In genomic region chr15:92674347-92674746, GRCh38 we compare ENCODE assay signal across 37 cellular contexts. TPM values are rescaled to one million over a fixed set of nuclear protein-coding genes. Genes with fewer than 3 reads are reported as not detected.
DNase-seq lines count a peak whose midpoint lies in the region; ATAC-seq, FAIRE-seq and TF ChIP-seq lines count a peak whose summit lies in the region.
"Had no signal": no experiment of that assay in that cellular context is flagged by ENCODE, and none has a peak within 500 bp of the region (broad histone marks: within the 10 kb centered on the region; RNA-seq: fewer than 3 reads in every experiment).

No MANE protein-coding gene starts in this region.

- POLR2A ChIA-PET in HEK293 (lab: Yijun Ruan, JAX): no interaction called here
- POLR2A ChIA-PET in K562 (lab: Yijun Ruan, JAX): no interaction called here

- H2AFZ ChIP-seq in K562 (ENCODE audit: low read depth, low read length): no peak overlapping the region

- no peaks in the 10 kb centered on the region for H3K4me1 ChIP-seq in HEK293 (ENCODE audit: control insufficient read depth, insufficient read depth, low read length)
- H3K4me1 ChIP-seq in K562 (replicated peaks in 1 of 2; ENCODE audit: control insufficient read depth in 2 of 2, insufficient read depth in 2 of 2, low read length in 2 of 2): no peaks in the 10 kb centered on the region
- peaks cover 23% of the 10 kb centered on the region for H3K4me1 ChIP-seq in endodermal cell (ENCODE audit: control insufficient read depth, insufficient read depth, low read length)
- H3K4me1 ChIP-seq: A549, BE2C, BLaER1 had no signal

- H3K9me3 ChIP-seq in HEK293 (ENCODE audit: control insufficient read depth, insufficient read depth, low read depth, low read length) (no peaks in the 10 kb centered on the region), K562 (replicated peaks; ENCODE audit: control insufficient read depth, insufficient read depth, low read depth, low read length) (no peaks in the 10 kb centered on the region), endodermal cell (ENCODE audit: control insufficient read depth, low read length) (peaks cover 6% of the 10 kb centered on the region)
- H3K9me3 ChIP-seq: A549, BE2C, BLaER1, Caco-2 had no signal

- H3K9me1 ChIP-seq in K562 (ENCODE audit: control insufficient read depth, insufficient read depth, low read length): no peaks in the 10 kb centered on the region

- no peak for TF ChIP-seq RAD21 in K562 (CRISPR knock-in tag; conservative IDR thresholded peaks at IDR 0.05 in 1 of 2, IDR thresholded peaks at IDR 0.05 in 1 of 2)

- no peak for FAIRE-seq in K562 (lab: Jason Lieb, UNC)
- FAIRE-seq: A204.1, A549, D721Med had no signal

- in situ Hi-C loops in K562 (cut with MboI): no loop called here

- WGBS in K562 (ENCODE audit: insufficient coverage, low coverage, missing lambda C conversion rate): 6% methylated on average over 6 of the region's 6 CpGs
- WGBS in endodermal cell (ENCODE audit: insufficient coverage in 1 of 2, insufficient read length in 1 of 2), 2 experiments: 84 to 85% methylated on average over 6 of the region's 6 CpGs

- no peak for TF ChIP-seq POLR2A in K562 (conservative IDR thresholded peaks at IDR 0.05)

- H3K4me1 Mint-ChIP-seq in endodermal cell: peaks cover 41% of the 10 kb centered on the region
- H3K4me1 Mint-ChIP-seq: B cell; CD14-positive monocyte; CD4-positive, alpha-beta memory T cell; CD4-positive, CD25-positive, alpha-beta regulatory T cell; CD8-positive, alpha-beta memory T cell had no signal

- CTCF ChIA-PET in HEK293 (lab: Yijun Ruan, JAX): interaction anchor here (0.5 kb wide), 1 partner anchor 153 kb away, joined by 3 read pairs; no protein-coding TSS in a partner anchor
- CTCF ChIA-PET in K562 (lab: Yijun Ruan, JAX; ENCODE audit: low intra/inter-chr PET ratio): no interaction called here

- H3K36me3 ChIP-seq in HEK293 (ENCODE audit: control insufficient read depth in 2 of 2, insufficient read depth in 1 of 2, low read length in 2 of 2) (no peaks in the 10 kb centered on the region), K562 (ENCODE audit: control insufficient read depth, insufficient read depth, low read length) (no peaks in the 10 kb centered on the region), endodermal cell (ENCODE audit: control insufficient read depth, insufficient read depth, low read length) (no peaks in the 10 kb centered on the region), H7 (replicated peaks; ENCODE audit: control insufficient read depth, insufficient read depth, low read length) (no peaks in the 10 kb centered on the region)
- H3K36me3 ChIP-seq: BE2C; BLaER1; BLaER1 treated with 17β-estradiol and CSF1 and Interleukin-3, amounts not matched to agents 10 nM and 100 nM had no signal

- H3K27me3 ChIP-seq in K562 (ENCODE audit: control insufficient read depth in 2 of 2, insufficient read depth in 2 of 2, low read length in 2 of 2): peaks cover 24 to 39% of the 10 kb centered on the region in 2 experiments
- no peaks in the 10 kb centered on the region for H3K27me3 ChIP-seq in endodermal cell (ENCODE audit: control insufficient read depth, insufficient read depth, low read length, poor library complexity, severe bottlenecking)
- peaks cover 32% of the 10 kb centered on the region for H3K27me3 ChIP-seq in H7 (ENCODE audit: control insufficient read depth, insufficient read depth, low read length)
- H3K27me3 ChIP-seq: BE2C; BLaER1; BLaER1 treated with 17β-estradiol and CSF1 and Interleukin-3, amounts not matched to agents 10 nM and 100 nM had no signal

- no peak overlapping the region for H3K4me2 ChIP-seq in K562 (ENCODE audit: insufficient read depth, low read length)
- H3K4me2 ChIP-seq: A549; BLaER1; BLaER1 treated with 17β-estradiol and CSF1 and Interleukin-3, amounts not matched to agents 10 nM and 100 nM had no signal

- H4K20me1 ChIP-seq in K562 (replicated peaks; ENCODE audit: control insufficient read depth, insufficient read depth, low read length): no peaks in the 10 kb centered on the region
- H4K20me1 ChIP-seq: BLaER1; BLaER1 treated with 17β-estradiol and CSF1 and Interleukin-3, amounts not matched to agents 10 nM and 100 nM had no signal

- no peak for ATAC-seq in K562
- no peak for ATAC-seq in HG02763 (IDR thresholded peaks at IDR 0.05; ENCODE audit: unreplicated experiment)
- ATAC-seq: A549; CD8-positive, alpha-beta T cell had no signal

- H3K27ac ChIP-seq in HEK293 (ENCODE audit: extremely low read depth, low read depth, low read length) (no peak overlapping the region), VCaP (peak overlapping the region; percentile 97; the same call in 1 of the 2 replicates), K562 (ENCODE audit: extremely low read depth, low read depth, low read length) (no peak overlapping the region), endodermal cell (ENCODE audit: low read depth, low read length) (no peak overlapping the region)
- H3K27ac ChIP-seq: 22Rv1; A549; BLaER1; BLaER1 treated with 17β-estradiol and CSF1 and Interleukin-3, amounts not matched to agents 10 nM and 100 nM; C4-2B had no signal

- peaks cover 14% of the 10 kb centered on the region for H3K27me3 Mint-ChIP-seq in endodermal cell (ENCODE audit: insufficient read depth)

- TF ChIP-seq EP300 in K562 (IDR thresholded peaks at IDR 0.05; ENCODE audit: low read length): no peak

- no peaks in the 10 kb centered on the region for H3K36me3 Mint-ChIP-seq in endodermal cell (ENCODE audit: low read depth)
- H3K36me3 Mint-ChIP-seq: CD14-positive monocyte; CD4-positive, alpha-beta memory T cell; CD4-positive, CD25-positive, alpha-beta regulatory T cell; CD8-positive, alpha-beta memory T cell; CD8-positive, alpha-beta T cell had no signal

- DNase-seq in K562 (ENCODE audit: extremely low read depth in 1 of 4, low spot score in 3 of 4): no peak
- DNase-seq in endodermal cell: peak; percentile 8
- DNase-seq in H7: no peak
- no peak for DNase-seq in GM10266 (ENCODE audit: extremely low spot score)
- no peak for DNase-seq in nucleus accumbens (lab: John Stamatoyannopoulos, UW)
- DNase-seq: 8988T; ACHN; AML-193; BE2C; C1 segment of cervical spinal cord; Caco-2; Calu3; CD4-positive, alpha-beta memory T cell; CD4-positive, alpha-beta T cell; CD4-positive, CD25-positive, alpha-beta regulatory T cell; CD8-positive, alpha-beta memory T cell; CD8-positive, alpha-beta T cell; COR-L47; DMS 273 treated with DMSO at 0.1 percent for 48 hours; DMS153; DMS53; DMS79; DMS79 treated with DMSO at 0.1 percent for 48 hours; DND-41; EL had no signal

- no peak overlapping the region for H3K4me3 Mint-ChIP-seq in endodermal cell
- H3K4me3 Mint-ChIP-seq: B cell; CD14-positive monocyte; CD4-positive, alpha-beta memory T cell; CD4-positive, alpha-beta T cell; CD4-positive, CD25-positive, alpha-beta regulatory T cell; CD8-positive, alpha-beta memory T cell; CD8-positive, alpha-beta T cell had no signal

- intact Hi-C loops in K562 (cut with micrococcal nuclease): no loop called here

- no peak overlapping the region for H3K27ac Mint-ChIP-seq in endodermal cell
- H3K27ac Mint-ChIP-seq: B cell; CD14-positive monocyte; CD4-positive, alpha-beta memory T cell; CD4-positive, alpha-beta T cell; CD4-positive, CD25-positive, alpha-beta regulatory T cell; CD8-positive, alpha-beta memory T cell; CD8-positive, alpha-beta T cell had no signal

- H3K9me3 Mint-ChIP-seq in endodermal cell: peaks cover 4% of the 10 kb centered on the region

- H3K4me3 ChIP-seq in HEK293 (ENCODE audit: low read depth, low read length) (no peak overlapping the region), K562 (no peak overlapping the region), endodermal cell (ENCODE audit: low read length) (no peak overlapping the region), H7 (ENCODE audit: insufficient read depth, low read depth, low read length) (no peak overlapping the region)
- H3K4me3 ChIP-seq: A549; BLaER1; BLaER1 treated with 17β-estradiol and CSF1 and Interleukin-3, amounts not matched to agents 10 nM and 100 nM had no signal

- TF ChIP-seq CTCF in HEK293 (tag by site-specific recombination; IDR thresholded peaks at IDR 0.05): no peak
- TF ChIP-seq CTCF in VCaP (conservative IDR thresholded peaks at IDR 0.05): no peak
- TF ChIP-seq CTCF in K562 (IDR thresholded peaks at IDR 0.05 in 2 of 3, conservative IDR thresholded peaks at IDR 0.05 in 1 of 3; ENCODE audit: insufficient read depth in 2 of 3, low read depth in 1 of 3, low read length in 3 of 3): no peak
- no peak for TF ChIP-seq CTCF in endodermal cell (conservative IDR thresholded peaks at IDR 0.05)
- TF ChIP-seq CTCF in GM10266 (IDR thresholded peaks at IDR 0.05; ENCODE audit: control insufficient read depth, insufficient read depth, low read depth, missing control alignments): no peak

- no TSS peak for BruUV-seq in K562 (replicated peaks; lab: Mats Ljungman, UMichigan)

- H3K9ac ChIP-seq in K562 (ENCODE audit: insufficient read depth in 1 of 2, low read depth in 2 of 2, low read length in 2 of 2) (no peak overlapping the region), endodermal cell (ENCODE audit: extremely low read depth, low read length, poor library complexity, severe bottlenecking) (no peak overlapping the region)
- H3K9ac ChIP-seq: BLaER1; BLaER1 treated with 17β-estradiol and CSF1 and Interleukin-3, amounts not matched to agents 10 nM and 100 nM had no signal

- H3K79me2 ChIP-seq in K562 (ENCODE audit: control insufficient read depth, insufficient read depth, low read length): no peaks in the 10 kb centered on the region

RNA-seq across cellular contexts. Expression of gene FAM174B, which starts 18.8 kb away (rescaled TPM):
- 13.4 and 14.9 TPM in 2 replicates for total RNA-seq in K562 (2011; cell fraction: chromatin; rRNA removed; ENCODE audit: low replicate concordance)
- total RNA-seq in K562 (2011; cell fraction: nucleolus; rRNA removed): 3.0 and 7.9 TPM in 2 replicates
- total RNA-seq in K562 (2011; cell fraction: nucleoplasm; rRNA removed): 3.4 and 4.8 TPM in 2 replicates
- total RNA-seq in K562 (2014; rRNA removed): 1.1 TPM in 1 of 2 replicates, not detected in the other
- 2.4 and 2.6 TPM in 2 replicates for total RNA-seq in K562 (2014; rRNA removed; fragmentation: Illumina TruSeq; extraction: Trizol)
- total RNA-seq in K562 (2015; rRNA removed; fragmentation: Illumina TruSeq; extraction: Trizol): 1.8 and 2.2 TPM in 2 replicates
- total RNA-seq in K562 (2021): 1.7 and 2.2 TPM in 2 replicates
- polyA plus RNA-seq in K562 (2011; rRNA removed): 1.4 and 2.2 TPM in 2 replicates
- 0.49 and 1.8 TPM in 2 replicates for polyA plus RNA-seq in K562 (2011; cell fraction: cytosol; rRNA removed)
- polyA plus RNA-seq in K562 (2011; cell fraction: nucleus; rRNA removed): 1.6 and 6.0 TPM in 2 replicates
- polyA plus RNA-seq in K562 (2012): 1.6 and 1.7 TPM in 2 replicates
- 0.43 and 1.5 TPM in 2 replicates for polyA plus RNA-seq in K562 (2014; fragmentation: Illumina TruSeq; extraction: Trizol)
- polyA plus RNA-seq in K562 (2014; fragmentation: Nextera tagmentation; extraction: Ambion mirVana): under 1 TPM; 0.39 to 0.48 TPM
- polyA plus RNA-seq in K562 (2014; rRNA removed): 1.3 and 2.7 TPM in 2 replicates
- 1.2 and 1.9 TPM in 2 replicates for polyA minus RNA-seq in K562 (2011; rRNA and poly(A)+ RNA removed)
- polyA minus RNA-seq in K562 (2011; cell fraction: cytosol; rRNA and poly(A)+ RNA removed): 3.0 TPM in 1 of 2 replicates, not detected in the other
- 2.3 and 4.6 TPM in 2 replicates for polyA minus RNA-seq in K562 (2011; cell fraction: nucleus; rRNA and poly(A)+ RNA removed)
- total RNA-seq in endodermal cell: 100 to 1,000 TPM in 1 of 2 donors, 10 to 100 TPM in 1; 66.0 to 105 TPM
- 22.2 TPM for polyA plus RNA-seq in endodermal cell (2013, experiment 1 of 2)
- polyA plus RNA-seq in endodermal cell (2013, experiment 2 of 2): 27.3 TPM
- total RNA-seq in H7 (2014; rRNA removed; shearing (Covaris generic)): 16.8 and 26.8 TPM in 2 replicates
